ENCODE assay signal across 10 cellular contexts in genomic region chr9:127523312-127523851, GRCh38.
DNase-seq lines count a peak whose midpoint lies in the region; ATAC-seq, FAIRE-seq and TF ChIP-seq lines count a peak whose summit lies in the region.
"Had no signal": no experiment of that assay in that cellular context is flagged by ENCODE, and none has a peak within 500 bp of the region (broad histone marks: within the 10 kb centered on the region; RNA-seq: fewer than 3 reads in every experiment).

No MANE protein-coding gene starts in this region.

- ATAC-seq in GM18873 (IDR thresholded peaks at IDR 0.05; ENCODE audit: low FRiP score, unreplicated experiment) (no peak), GM19455 (IDR thresholded peaks at IDR 0.05; ENCODE audit: unreplicated experiment) (no peak)

- no peaks in the 10 kb centered on the region for H3K79me1 ChIP-seq in H1 (ENCODE audit: low read depth, low read length)

- CTCF ChIA-PET in PC-9 (lab: Charles Lee): interaction anchor here (0.6 kb wide), 1 partner anchor 67 kb away, joined by 4 read pairs; no protein-coding TSS in a partner anchor
- CTCF ChIA-PET in H1 (lab: Charles Lee; ENCODE audit: partially characterized antibody): interaction anchor here (1.0 to 2.9 kb wide), 9 partner anchors 11 to 211 kb away, joined by 4 to 15 read pairs (median 5); partner anchors contain the start of gene TOR2A

- DNase-seq in NCI-H1092 treated with DMSO at 0.1 percent for 48 hours (lab: John Stamatoyannopoulos, UW) (peak; percentile 6), NCI-H1092 (lab: John Stamatoyannopoulos, UW) (no peak), PC-9 (no peak), H1 (ENCODE audit: low read depth in 1 of 2, low spot score in 2 of 2) (peak in 1 of 2 experiments; percentile 82), NK-92 (lab: John Stamatoyannopoulos, UW; ENCODE audit: unreplicated experiment) (no peak)

- H3K79me2 ChIP-seq in PC-9 (ENCODE audit: low read depth) (peaks cover 24% of the 10 kb centered on the region), H1 (ENCODE audit: control insufficient read depth in 1 of 2, insufficient read depth in 2 of 2, low read length in 2 of 2) (no peaks in the 10 kb centered on the region)

- H2BK20ac ChIP-seq in H1 (ENCODE audit: low read length): no peak overlapping the region

- H4K8ac ChIP-seq in H1 (ENCODE audit: extremely low read depth, insufficient read depth, low read length): no peak overlapping the region; the same call in 1 of the 2 replicates

- H4K5ac ChIP-seq in H1 (ENCODE audit: insufficient read length, low read depth, low read length): no peak overlapping the region

- intact Hi-C loops in PC-9 (cut with micrococcal nuclease; ENCODE audit: unreplicated experiment): no loop called here

- H3K4me3 ChIP-seq in PC-9 (no peak overlapping the region), H1 (ENCODE audit: extremely low read depth in 1 of 4, insufficient read depth in 2 of 4, low read depth in 3 of 4, low read length in 4 of 4) (no peak overlapping the region), skeletal muscle satellite cell (ENCODE audit: low read length) (peak overlapping the region; percentile 25)
- H3K4me3 ChIP-seq: BLaER1, SK-N-MC had no signal

- H3K18ac ChIP-seq in H1 (ENCODE audit: extremely low read depth, low read length): no peak overlapping the region

- no peak for TF ChIP-seq EP300 in H1 (IDR thresholded peaks at IDR 0.05; ENCODE audit: borderline replicate concordance in 1 of 2, low read depth in 2 of 2, low read length in 2 of 2)

- H3K9me3 ChIP-seq in PC-9 (ENCODE audit: insufficient read depth, low read depth) (peaks cover 19% of the 10 kb centered on the region), H1 (ENCODE audit: insufficient read depth in 2 of 2, low read depth in 1 of 2, low read length in 1 of 2) (peaks cover 32 to 43% of the 10 kb centered on the region in 2 experiments), skeletal muscle satellite cell (replicated peaks; ENCODE audit: low read length) (no peaks in the 10 kb centered on the region)

- H3K27me3 ChIP-seq in PC-9 (ENCODE audit: insufficient read depth, low read depth) (no peaks in the 10 kb centered on the region), H1 (replicated peaks in 1 of 4; ENCODE audit: control insufficient read depth in 3 of 4, extremely low read depth in 1 of 4, insufficient read depth in 3 of 4, low read length in 3 of 4) (no peaks in the 10 kb centered on the region), skeletal muscle satellite cell (ENCODE audit: control insufficient read depth, insufficient read depth, low read length) (no peaks in the 10 kb centered on the region)
- H3K27me3 ChIP-seq: BLaER1 had no signal

- H3K23ac ChIP-seq in H1 (ENCODE audit: insufficient read length): no peak overlapping the region

- TF ChIP-seq RAD21 in H1 (IDR thresholded peaks at IDR 0.05 in 1 of 2, conservative IDR thresholded peaks at IDR 0.05 in 1 of 2; ENCODE audit: low read depth in 2 of 2, low read length in 2 of 2): peak; percentile 37 to 38

- 91% methylated on average over 9 of the region's 9 CpGs; no CpG with 5 or more reads in 1 of the 2 experiments for whole genome bisulfite sequencing in H1 (ENCODE audit: extremely low coverage in 1 of 2, insufficient coverage in 1 of 2, insufficient read length in 1 of 2, insufficient replicate concordance in 2 of 2, low coverage in 1 of 2, low lambda C conversion rate in 2 of 2, missing lambda C conversion rate in 1 of 2), 2 experiments

- H3K23me2 ChIP-seq in H1 (ENCODE audit: low read depth, low read length): no peaks in the 10 kb centered on the region

- no peaks in the 10 kb centered on the region for H3K9me2 ChIP-seq in PC-9 (ENCODE audit: insufficient read depth)

- peaks cover 50% of the 10 kb centered on the region for H3K4me1 ChIP-seq in PC-9 (replicated peaks; ENCODE audit: insufficient read depth)
- H3K4me1 ChIP-seq in H1 (replicated peaks in 1 of 4; ENCODE audit: control insufficient read depth in 3 of 4, insufficient read depth in 4 of 4, low read length in 3 of 4): peaks cover 5 to 23% (median 10%) of the 10 kb centered on the region in 4 experiments
- peaks cover 70% of the 10 kb centered on the region for H3K4me1 ChIP-seq in skeletal muscle satellite cell (ENCODE audit: control insufficient read depth, insufficient read depth, low read length)

- peak; percentile 13 for FAIRE-seq in H1 (lab: Jason Lieb, UNC)

- no peak overlapping the region for H2BK5ac ChIP-seq in H1 (ENCODE audit: low read depth, low read length)

- peak; percentile 67 for TF ChIP-seq CTCF in PC-9 (conservative IDR thresholded peaks at IDR 0.05)
- peak in 2 of 3 experiments; percentile 54 to 74; a peak in 3 of 4 replicates for TF ChIP-seq CTCF in H1 (IDR thresholded peaks at IDR 0.05; ENCODE audit: control extremely low read depth in 1 of 3, insufficient read depth in 1 of 3, low read depth in 1 of 3, low read length in 3 of 3)

- no peak overlapping the region for H3K4me2 ChIP-seq in PC-9
- H3K4me2 ChIP-seq in H1 (ENCODE audit: insufficient read depth in 1 of 2, low read depth in 2 of 2, low read length in 2 of 2): no peak overlapping the region
- H3K4me2 ChIP-seq in skeletal muscle satellite cell (ENCODE audit: low read length): no peak overlapping the region
- H3K4me2 ChIP-seq: BLaER1 had no signal

- H2BK15ac ChIP-seq in H1 (ENCODE audit: low read length): no peak overlapping the region

- H2AK5ac ChIP-seq in H1 (ENCODE audit: low read depth, low read length): no peak overlapping the region

- H2BK12ac ChIP-seq in H1 (ENCODE audit: low read depth, low read length): no peak overlapping the region

- peaks cover 72% of the 10 kb centered on the region for H3F3A ChIP-seq in PC-9 (ENCODE audit: insufficient read depth, low read depth)

- H2BK120ac ChIP-seq in H1 (replicated peaks; ENCODE audit: low read depth, low read length): no peak overlapping the region

- H3K4ac ChIP-seq in H1 (replicated peaks; ENCODE audit: insufficient read length, low read depth, low read length): no peak overlapping the region

- no peak overlapping the region for H4K91ac ChIP-seq in H1 (replicated peaks; ENCODE audit: insufficient read length, low read length)

- H2AFZ ChIP-seq in PC-9: no peak overlapping the region
- no peak overlapping the region for H2AFZ ChIP-seq in H1 (ENCODE audit: low read length)

- H3K27ac ChIP-seq in PC-9 (peak overlapping the region; percentile 24), H1 (ENCODE audit: low read depth, low read length) (no peak overlapping the region)
- H3K27ac ChIP-seq: BLaER1, SK-N-MC had no signal

- H4K20me1 ChIP-seq in PC-9 (ENCODE audit: insufficient read depth) (no peaks in the 10 kb centered on the region), H1 (replicated peaks in 1 of 2; ENCODE audit: control insufficient read depth in 1 of 2, insufficient read depth in 2 of 2, low read length in 2 of 2) (no peaks in the 10 kb centered on the region)
- H4K20me1 ChIP-seq: BLaER1 had no signal

- H3K36me3 ChIP-seq in PC-9 (ENCODE audit: low read depth) (peaks cover 41% of the 10 kb centered on the region), H1 (ENCODE audit: control insufficient read depth in 2 of 4, insufficient read depth in 4 of 4, low read length in 3 of 4) (peaks cover 0 to 43% (median 24%) of the 10 kb centered on the region in 4 experiments; a peak in 6 of 8 replicates), skeletal muscle satellite cell (ENCODE audit: insufficient read depth, low read length) (peaks cover 74% of the 10 kb centered on the region)

- H3K56ac ChIP-seq in H1 (replicated peaks; ENCODE audit: insufficient read length, low read depth, low read length): no peak overlapping the region

- POLR2A ChIA-PET in PC-9 (lab: Charles Lee; ENCODE audit: unreplicated experiment): interaction anchor here (0.5 kb wide), 1 partner anchor 383 kb away, joined by 3 read pairs; no protein-coding TSS in a partner anchor
- POLR2A ChIA-PET in H1 (lab: Charles Lee; ENCODE audit: partially characterized antibody): interaction anchor here (2.6 kb wide), 1 partner anchor 72 kb away, joined by 12 read pairs; the partner anchor contains the start of genes LRSAM1 and RPL12

- H3K14ac ChIP-seq in H1 (ENCODE audit: insufficient read length): no peak overlapping the region

- no TSS peak for BruUV-seq in PC-9 (replicated peaks; lab: Mats Ljungman, UMichigan)

- TF ChIP-seq POLR2A in H1 (IDR thresholded peaks at IDR 0.05; ENCODE audit: control extremely low read depth in 1 of 2, low read depth in 2 of 2, low read length in 2 of 2): no peak

- H3K9ac ChIP-seq in H1 (replicated peaks in 1 of 4; ENCODE audit: extremely low read depth in 1 of 4, low read depth in 3 of 4, low read length in 3 of 4): no peak overlapping the region
- H3K9ac ChIP-seq in skeletal muscle satellite cell (ENCODE audit: low read depth, low read length): peak overlapping the region; percentile 58
- H3K9ac ChIP-seq: BLaER1 had no signal

TF ChIP-seq in H1, 55 proteins besides CTCF, POLR2A, EP300 and RAD21:
- TF ChIP-seq GTF2F1 (IDR thresholded peaks at IDR 0.05; ENCODE audit: borderline replicate concordance, low read depth, low read length): no peak
- 0 out of 2 replicates have a peak, but pooled peaks have one; percentile 41 for TF ChIP-seq TCF12 (IDR thresholded peaks at IDR 0.05; ENCODE audit: low read depth, low read length)
- TF ChIP-seq KDM1A (IDR thresholded peaks at IDR 0.05; ENCODE audit: borderline replicate concordance, low read length): peak; percentile 44; the same call in 1 of the 2 replicates
TF ChIP-seq in H1: peak in this region for 2.
